Comparison of ENCODE assay signal across 8 cellular contexts in the genomic region with DNA sequence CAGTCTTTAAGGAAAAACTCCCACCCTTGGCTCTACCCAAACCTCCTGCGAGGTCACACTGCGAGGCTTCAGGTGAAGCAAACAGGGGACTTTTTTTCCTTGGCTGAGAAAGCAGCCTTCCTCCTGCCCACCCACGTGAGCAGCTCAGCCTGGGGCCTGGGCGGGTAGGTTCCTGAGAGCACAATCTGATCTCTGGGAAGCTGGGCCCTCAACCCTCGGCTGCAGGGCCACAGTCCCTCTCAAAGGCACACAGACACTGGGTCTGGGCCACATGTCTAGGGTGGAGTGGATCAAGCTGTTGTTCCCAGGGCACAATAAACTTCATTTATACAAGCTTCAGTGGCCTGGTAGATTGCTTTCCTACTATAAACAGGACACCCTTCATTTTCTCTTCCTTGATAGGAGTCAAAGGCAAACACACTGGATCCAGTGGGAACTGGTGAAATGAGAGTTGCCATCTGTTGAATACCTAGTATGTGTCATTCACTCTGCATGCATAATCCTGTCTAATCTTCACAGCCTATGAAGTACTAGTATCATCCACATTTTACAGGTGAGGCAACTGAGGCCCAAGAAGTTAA. TPM values are rescaled to one million over a fixed set of nuclear protein-coding genes. Genes with fewer than 3 reads are reported as not detected.
A peak's percentile ranks its signal among the peaks of the same experiment; 100 is the strongest.
DNase-seq lines count a peak whose midpoint lies in the region; ATAC-seq and TF ChIP-seq lines count a peak whose summit lies in the region.

No MANE protein-coding gene starts in this region.

- H3K9me3 Mint-ChIP-seq in endodermal cell (no peaks in the 10 kb centered on the region), osteocyte (ENCODE audit: unreplicated experiment) (no peaks in the 10 kb centered on the region)

- H4K20me1 ChIP-seq in PC-3 (ENCODE audit: low read length), result peaks cover 54% of the 10 kb centered on the region

- H3K4me1 ChIP-seq in PC-3 (ENCODE audit: insufficient read depth, low read length) (peaks cover 75% of the 10 kb centered on the region), endodermal cell (ENCODE audit: control insufficient read depth, insufficient read depth, low read length) (peaks cover 14% of the 10 kb centered on the region)

- intact Hi-C loops in PC-3 (cut with micrococcal nuclease), result no loop called here

- H3K27ac Mint-ChIP-seq in endodermal cell, result peak overlapping the region; percentile 39
- peak overlapping the region; percentile 96 for H3K27ac Mint-ChIP-seq in osteocyte (ENCODE audit: unreplicated experiment)

- H3K27me3 Mint-ChIP-seq in endodermal cell (ENCODE audit: insufficient read depth) (peaks cover 1% of the 10 kb centered on the region), osteocyte (ENCODE audit: unreplicated experiment) (no peaks in the 10 kb centered on the region)

- CTCF ChIA-PET in PC-3 (lab: Charles Lee), result interaction anchor here (1.0 to 1.9 kb wide), 3 partner anchors 27 to 31 kb away, joined by 4 to 7 read pairs (median 6); no protein-coding TSS in a partner anchor

- no peak overlapping the region for H2AFZ ChIP-seq in PC-3 (ENCODE audit: low read length)

- H3K36me3 ChIP-seq in GM06990 (ENCODE audit: control insufficient read depth, insufficient read depth, low read length) (0 out of 2 replicates have a peak, but pooled peaks cover 2% of the 10 kb centered on the region), PC-3 (ENCODE audit: low read depth, low read length) (peaks cover 3% of the 10 kb centered on the region; the same call in 1 of the 2 replicates), endodermal cell (ENCODE audit: control insufficient read depth, insufficient read depth, low read length) (no peaks in the 10 kb centered on the region)

- H3K4me2 ChIP-seq in PC-3 (ENCODE audit: low read length), result peak overlapping the region; percentile 98

- H3K27ac ChIP-seq in PC-3 (ENCODE audit: low read length), result peak overlapping the region; percentile 74
- no peak overlapping the region for H3K27ac ChIP-seq in endodermal cell (ENCODE audit: low read depth, low read length)

- WGBS in endodermal cell (ENCODE audit: insufficient coverage in 1 of 2, insufficient read length in 1 of 2), 2 experiments, result 83 to 84% methylated on average over 3 to 5 of the region's 5 CpGs

- H3K36me3 Mint-ChIP-seq in endodermal cell (ENCODE audit: low read depth) (no peaks in the 10 kb centered on the region), osteocyte (ENCODE audit: unreplicated experiment) (no peaks in the 10 kb centered on the region)

- no peak for ATAC-seq in PC-3
- ATAC-seq in GM21367 (IDR thresholded peaks at IDR 0.05; ENCODE audit: unreplicated experiment), result no peak

- H3K4me3 ChIP-seq in GM06990 (replicated peaks; ENCODE audit: low read depth, low read length) (peak overlapping the region; percentile 89), PC-3 (ENCODE audit: low read length) (0 out of 2 replicates have a peak overlapping the region, but pooled peaks have one; percentile 2), endodermal cell (ENCODE audit: low read length) (no peak overlapping the region)

- peak overlapping the region; percentile 22; the same call in 1 of the 2 replicates for H3K9ac ChIP-seq in PC-3 (ENCODE audit: low read length)
- H3K9ac ChIP-seq in endodermal cell (ENCODE audit: extremely low read depth, low read length, poor library complexity, severe bottlenecking), result no peak overlapping the region

- H3K4me1 Mint-ChIP-seq in endodermal cell (peaks cover 47% of the 10 kb centered on the region), osteocyte (ENCODE audit: unreplicated experiment) (peaks cover 83% of the 10 kb centered on the region)

- H3K9me2 ChIP-seq in PC-3 (replicated peaks; ENCODE audit: low read length), result no peaks in the 10 kb centered on the region

- no peaks in the 10 kb centered on the region for H3K27me3 ChIP-seq in GM06990 (replicated peaks; ENCODE audit: control insufficient read depth, insufficient read depth, low read length)
- no peaks in the 10 kb centered on the region for H3K27me3 ChIP-seq in PC-3 (ENCODE audit: low read length)
- H3K27me3 ChIP-seq in endodermal cell (ENCODE audit: control insufficient read depth, insufficient read depth, low read length, poor library complexity, severe bottlenecking), result no peaks in the 10 kb centered on the region

- H3K4me3 Mint-ChIP-seq in endodermal cell, result no peak overlapping the region
- H3K4me3 Mint-ChIP-seq in osteocyte (ENCODE audit: unreplicated experiment), result peak overlapping the region; percentile 84

- H3F3A ChIP-seq in PC-3 (ENCODE audit: low read length, unreplicated experiment), result peaks cover 6% of the 10 kb centered on the region

- peaks cover 91% of the 10 kb centered on the region for H3K79me2 ChIP-seq in PC-3 (ENCODE audit: low read length)

- no TSS peak for BruUV-seq in PC-3 (replicated peaks; lab: Mats Ljungman, UMichigan)

- DNase-seq in GM06990 (ENCODE audit: extremely low read depth, insufficient read length) (no peak), PC-3 (no peak), endodermal cell (peak; percentile 54), osteocyte (ENCODE audit: extremely low spot score, unreplicated experiment) (no peak), GF-D8 (lab: John Stamatoyannopoulos, UW) (no peak), MV-4-11 (lab: John Stamatoyannopoulos, UW) (no peak)
- no peak for DNase-seq in stimulated activated CD8-positive, alpha-beta memory T cell treated with anti-CD3 and anti-CD28 coated beads, Interleukin-4, amount 100 ng/mL, for 48 hours

- no peak for TF ChIP-seq CTCF in GM06990 (IDR thresholded peaks at IDR 0.05; ENCODE audit: insufficient read depth, low read length, poor library complexity, severe bottlenecking)
- TF ChIP-seq CTCF in PC-3 (conservative IDR thresholded peaks at IDR 0.05; ENCODE audit: low read depth, low read length), result no peak
- TF ChIP-seq CTCF in endodermal cell (conservative IDR thresholded peaks at IDR 0.05), result no peak
- no peak for TF ChIP-seq CTCF in osteocyte (IDR thresholded peaks at IDR 0.05)

- no peaks in the 10 kb centered on the region for H3K9me3 ChIP-seq in PC-3 (ENCODE audit: low read length)
- H3K9me3 ChIP-seq in endodermal cell (ENCODE audit: control insufficient read depth, low read length), result no peaks in the 10 kb centered on the region

- POLR2A ChIA-PET in PC-3 (lab: Charles Lee; ENCODE audit: unreplicated experiment), result interaction anchor here (0.6 kb wide), 1 partner anchor 41 kb away, joined by 9 read pairs; no protein-coding TSS in a partner anchor

RNA-seq across cellular contexts. Expression of a gene that starts 41.3 kb away (rescaled TPM):
- total RNA-seq in PC-3 (2014; rRNA removed) (30.8 and 36.7 TPM in 2 replicates), endodermal cell (10 to 100 TPM; 66.9 to 70.4 TPM), osteocyte (81.4 and 81.8 TPM in 2 replicates)
- 114 TPM for polyA plus RNA-seq in endodermal cell (2013, experiment 1 of 2)
- polyA plus RNA-seq in endodermal cell (2013, experiment 2 of 2), result 103 TPM
